In genomic region chr4:47482326-47482725, GRCh38 we compare ENCODE assay signal across 1 cellular context.
TF ChIP-seq lines count a peak whose summit lies in the region.

No MANE protein-coding gene starts in this region.

TF ChIP-seq in HepG2, 621 proteins besides CTCF, POLR2A, EP300 and RAD21:
- TF ChIP-seq DNMT1 (CRISPR knock-in tag; IDR thresholded peaks at IDR 0.05): no peak
- TF ChIP-seq, protein P1, sequence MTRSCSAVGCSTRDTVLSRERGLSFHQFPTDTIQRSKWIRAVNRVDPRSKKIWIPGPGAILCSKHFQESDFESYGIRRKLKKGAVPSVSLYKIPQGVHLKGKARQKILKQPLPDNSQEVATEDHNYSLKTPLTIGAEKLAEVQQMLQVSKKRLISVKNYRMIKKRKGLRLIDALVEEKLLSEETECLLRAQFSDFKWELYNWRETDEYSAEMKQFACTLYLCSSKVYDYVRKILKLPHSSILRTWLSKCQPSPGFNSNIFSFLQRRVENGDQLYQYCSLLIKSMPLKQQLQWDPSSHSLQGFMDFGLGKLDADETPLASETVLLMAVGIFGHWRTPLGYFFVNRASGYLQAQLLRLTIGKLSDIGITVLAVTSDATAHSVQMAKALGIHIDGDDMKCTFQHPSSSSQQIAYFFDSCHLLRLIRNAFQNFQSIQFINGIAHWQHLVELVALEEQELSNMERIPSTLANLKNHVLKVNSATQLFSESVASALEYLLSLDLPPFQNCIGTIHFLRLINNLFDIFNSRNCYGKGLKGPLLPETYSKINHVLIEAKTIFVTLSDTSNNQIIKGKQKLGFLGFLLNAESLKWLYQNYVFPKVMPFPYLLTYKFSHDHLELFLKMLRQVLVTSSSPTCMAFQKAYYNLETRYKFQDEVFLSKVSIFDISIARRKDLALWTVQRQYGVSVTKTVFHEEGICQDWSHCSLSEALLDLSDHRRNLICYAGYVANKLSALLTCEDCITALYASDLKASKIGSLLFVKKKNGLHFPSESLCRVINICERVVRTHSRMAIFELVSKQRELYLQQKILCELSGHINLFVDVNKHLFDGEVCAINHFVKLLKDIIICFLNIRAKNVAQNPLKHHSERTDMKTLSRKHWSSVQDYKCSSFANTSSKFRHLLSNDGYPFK (CRISPR knock-in tag; IDR thresholded peaks at IDR 0.05; ENCODE audit: borderline replicate concordance): no peak
- TF ChIP-seq POLR2G (IDR thresholded peaks at IDR 0.05; ENCODE audit: low read depth, low read length): no peak
- TF ChIP-seq CBFB (CRISPR knock-in tag; IDR thresholded peaks at IDR 0.05): no peak
- TF ChIP-seq ARNT2 (CRISPR knock-in tag; IDR thresholded peaks at IDR 0.05; ENCODE audit: low read depth): no peak
- TF ChIP-seq RXRB (CRISPR knock-in tag; IDR thresholded peaks at IDR 0.05; ENCODE audit: borderline replicate concordance): no peak
- no peak for TF ChIP-seq ZNF354B (CRISPR knock-in tag; IDR thresholded peaks at IDR 0.05)
- TF ChIP-seq RCOR2 (CRISPR knock-in tag; IDR thresholded peaks at IDR 0.05): no peak
- TF ChIP-seq, protein P2, sequence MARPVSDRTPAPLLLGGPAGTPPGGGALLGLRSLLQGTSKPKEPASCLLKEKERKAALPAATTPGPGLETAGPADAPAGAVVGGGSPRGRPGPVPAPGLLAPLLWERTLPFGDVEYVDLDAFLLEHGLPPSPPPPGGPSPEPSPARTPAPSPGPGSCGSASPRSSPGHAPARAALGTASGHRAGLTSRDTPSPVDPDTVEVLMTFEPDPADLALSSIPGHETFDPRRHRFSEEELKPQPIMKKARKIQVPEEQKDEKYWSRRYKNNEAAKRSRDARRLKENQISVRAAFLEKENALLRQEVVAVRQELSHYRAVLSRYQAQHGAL (CRISPR knock-in tag; IDR thresholded peaks at IDR 0.05; ENCODE audit: not compliant biosample characterization): no peak
- TF ChIP-seq KAT8 (CRISPR knock-in tag; IDR thresholded peaks at IDR 0.05): no peak
- no peak for TF ChIP-seq ZNF792 (CRISPR knock-in tag; IDR thresholded peaks at IDR 0.05)
- TF ChIP-seq SSRP1 (CRISPR knock-in tag; IDR thresholded peaks at IDR 0.05): no peak
- TF ChIP-seq IRF2 (CRISPR knock-in tag; IDR thresholded peaks at IDR 0.05): no peak
- no peak for TF ChIP-seq ZNF337 (CRISPR knock-in tag; IDR thresholded peaks at IDR 0.05; ENCODE audit: borderline replicate concordance, low read depth)
- TF ChIP-seq ZNF724P (CRISPR knock-in tag; IDR thresholded peaks at IDR 0.05; ENCODE audit: borderline replicate concordance): no peak
- TF ChIP-seq DNMT3B (CRISPR knock-in tag; conservative IDR thresholded peaks at IDR 0.05): no peak
- TF ChIP-seq PHB2 (IDR thresholded peaks at IDR 0.05; ENCODE audit: partially characterized antibody): no peak
- TF ChIP-seq NFKB2 (CRISPR knock-in tag; IDR thresholded peaks at IDR 0.05; ENCODE audit: borderline replicate concordance): no peak
TF ChIP-seq in HepG2: peak in this region for 0.
